8 cellular contexts compared by ENCODE assay signal in genomic region chr5:149834246-149834855, GRCh38.
A peak's percentile ranks its signal among the peaks of the same experiment; 100 is the strongest.
DNase-seq lines count a peak whose midpoint lies in the region; ATAC-seq and TF ChIP-seq lines count a peak whose summit lies in the region.

No MANE protein-coding gene starts in this region.

- no peaks in the 10 kb centered on the region for H4K20me1 ChIP-seq in OCI-LY1 (ENCODE audit: insufficient read depth, low read length)

- H3K36me3 ChIP-seq in OCI-LY1 (ENCODE audit: insufficient read depth, low read length): peaks cover 40% of the 10 kb centered on the region; the same call in 1 of the 2 replicates

- ATAC-seq in HG03354 (IDR thresholded peaks at IDR 0.05; ENCODE audit: poor library complexity, severe bottlenecking, unreplicated experiment) (peak; percentile 44), GM19324 (IDR thresholded peaks at IDR 0.05; ENCODE audit: low FRiP score, unreplicated experiment) (no peak), GM18517 (IDR thresholded peaks at IDR 0.05; ENCODE audit: unreplicated experiment) (no peak)

- no peak overlapping the region for H3K27ac ChIP-seq in OCI-LY1 (ENCODE audit: low read depth, low read length, poor library complexity, severe bottlenecking)

- H3K79me2 ChIP-seq in OCI-LY1 (ENCODE audit: insufficient read depth, low read length): no peaks in the 10 kb centered on the region

- peak; percentile 4 for DNase-seq in DMS153 treated with DMSO at 0.1 percent for 48 hours (lab: John Stamatoyannopoulos, UW; ENCODE audit: unreplicated experiment)
- DNase-seq in activated T-cell treated with anti-CD3 and anti-CD28 coated beads for 4 hours: peak; percentile 47
- peak; percentile 95 for DNase-seq in fibroblast of the aortic adventitia (ENCODE audit: low read depth)
- peak; percentile 69 for DNase-seq in non-pigmented ciliary epithelial cell (ENCODE audit: low read depth)

- H3K4me1 ChIP-seq in OCI-LY1 (ENCODE audit: insufficient read depth, low read length, severe bottlenecking): no peaks in the 10 kb centered on the region

- H3F3A ChIP-seq in OCI-LY1 (ENCODE audit: insufficient read depth, low read length): no peaks in the 10 kb centered on the region

- H3K4me3 ChIP-seq in OCI-LY1 (ENCODE audit: low read depth, low read length, poor library complexity, severe bottlenecking) (no peak overlapping the region), fibroblast of the aortic adventitia (ENCODE audit: low read depth, low read length) (no peak overlapping the region)

- H2AFZ ChIP-seq in OCI-LY1 (ENCODE audit: low read length): no peak overlapping the region

- H3K27me3 ChIP-seq in OCI-LY1 (ENCODE audit: insufficient read depth, low read length): no peaks in the 10 kb centered on the region

- no peaks in the 10 kb centered on the region for H3K9me3 ChIP-seq in OCI-LY1 (ENCODE audit: low read length)

- no peak overlapping the region for H3K9ac ChIP-seq in OCI-LY1 (ENCODE audit: low read length)

- H3K9me2 ChIP-seq in OCI-LY1 (ENCODE audit: low read depth, low read length): no peaks in the 10 kb centered on the region

- H3K4me2 ChIP-seq in OCI-LY1 (ENCODE audit: low read length): no peak overlapping the region

- peak; percentile 82 for TF ChIP-seq CTCF in OCI-LY1 (IDR thresholded peaks at IDR 0.05; ENCODE audit: low read length)
- peak; percentile 84 for TF ChIP-seq CTCF in fibroblast of the aortic adventitia (IDR thresholded peaks at IDR 0.05; ENCODE audit: insufficient read depth, low read length)

Comparison
In these comparisons a context has a peak if more than half of its experiments do, and no peak if none do; other contexts are left out.
1. DNase-seq: peak in every context shown above with its lines; median percentile 95 in fibroblast of the aortic adventitia; 69 in non-pigmented ciliary epithelial cell; 47 in activated T-cell treated with anti-CD3 and anti-CD28 coated beads for 4 hours; 4 in DMS153 treated with DMSO at 0.1 percent for 48 hours.